Comparison of ENCODE assay signal across 10 cellular contexts in genomic region chr4:10114147-10114546, GRCh38. TPM values are rescaled to one million over a fixed set of nuclear protein-coding genes. Genes with fewer than 3 reads are reported as not detected.
A peak's percentile ranks its signal among the peaks of the same experiment; 100 is the strongest.
DNase-seq lines count a peak whose midpoint lies in the region; ATAC-seq, FAIRE-seq and TF ChIP-seq lines count a peak whose summit lies in the region.
"Had no signal": no experiment of that assay in that cellular context is flagged by ENCODE, and none has a peak within 500 bp of the region (broad histone marks: within the 10 kb centered on the region; RNA-seq: fewer than 3 reads in every experiment).

No MANE protein-coding gene starts in this region.

- no peak for ATAC-seq in HepG2
- no peak for ATAC-seq in right lobe of liver
- no peak for ATAC-seq in naive thymus-derived CD4-positive, alpha-beta T cell
- no peak for ATAC-seq in HG02798 (IDR thresholded peaks at IDR 0.05; ENCODE audit: poor library complexity, unreplicated experiment)

- DNase-seq in HepG2 (ENCODE audit: low spot score) (no peak), right lobe of liver (no peak), adipocyte (ENCODE audit: low read depth) (no peak), vagina (ENCODE audit: extremely low spot score in 2 of 2) (no peak), SIG-M5 (lab: John Stamatoyannopoulos, UW) (no peak), NCI-H2107 treated with DMSO at 0.1 percent for 48 hours (lab: John Stamatoyannopoulos, UW; ENCODE audit: unreplicated experiment) (no peak)
- DNase-seq in naive thymus-derived CD4-positive, alpha-beta T cell = no peak
- DNase-seq: NCI-H1417; NK-92 treated with Interleukin-12 subunit alpha and Interleukin-12 subunit beta, amount 100 ng/mL, for 24 hours had no signal

- peak overlapping the region; percentile 92; the same call in 1 of the 2 replicates for H3K4me2 ChIP-seq in HepG2 (ENCODE audit: low read depth, low read length)

- peak overlapping the region in 8 of 9 donors; percentile 57 to 97 (median 88) for H3K27ac Mint-ChIP-seq in naive thymus-derived CD4-positive, alpha-beta T cell

- H4K20me1 ChIP-seq in HepG2 (ENCODE audit: insufficient read depth, low read length) = peaks cover 26% of the 10 kb centered on the region; the same call in 1 of the 2 replicates

- H2AFZ ChIP-seq in HepG2 (ENCODE audit: low read length) = no peak overlapping the region

- FAIRE-seq in HepG2 (lab: Jason Lieb, UNC) = no peak

- no peak for TF ChIP-seq RAD21 in HepG2 (CRISPR knock-in tag; IDR thresholded peaks at IDR 0.05)

- no peaks in the 10 kb centered on the region for H3K27me3 Mint-ChIP-seq in naive thymus-derived CD4-positive, alpha-beta T cell

- peaks cover 89% of the 10 kb centered on the region for H3K4me1 ChIP-seq in HepG2 (ENCODE audit: insufficient read depth, low read length)
- peaks cover 0 to 14% (median 3%) of the 10 kb centered on the region in 4 donors for H3K4me1 ChIP-seq in right lobe of liver
- H3K4me1 ChIP-seq in adipocyte (ENCODE audit: control insufficient read depth, insufficient read depth, low read length) = peaks cover 20% of the 10 kb centered on the region
- H3K4me1 ChIP-seq in naive thymus-derived CD4-positive, alpha-beta T cell (ENCODE audit: control insufficient read depth in 2 of 2, insufficient read depth in 2 of 2, low read length in 2 of 2) = peaks cover 61 to 78% of the 10 kb centered on the region in 2 donors
- H3K4me1 ChIP-seq in vagina = peaks cover 81% of the 10 kb centered on the region

- CTCF ChIA-PET in HepG2 (lab: Yijun Ruan, JAX; ENCODE audit: low intra/inter-chr PET ratio, low total read pairs) = no interaction called here
- CTCF ChIA-PET in naive thymus-derived CD4-positive, alpha-beta T cell (lab: Charles Lee) = no interaction called here

- H3K9ac ChIP-seq in HepG2 (ENCODE audit: insufficient read depth, low read depth, low read length) = no peak overlapping the region
- H3K9ac ChIP-seq in adipocyte (ENCODE audit: low read length) = peak overlapping the region; percentile 97

- in situ Hi-C loops in HepG2 (cut with HindIII; ENCODE audit: extremely low pct_ligation_motif_present, low pct_unique_long_range_greater_than_20kb) = no loop called here

- no peak for TF ChIP-seq CTCF in HepG2 (CRISPR knock-in tag; IDR thresholded peaks at IDR 0.05)
- no peak for TF ChIP-seq CTCF in right lobe of liver (IDR thresholded peaks at IDR 0.05)
- no peak for TF ChIP-seq CTCF in vagina (IDR thresholded peaks at IDR 0.05)

- H3K4me3 ChIP-seq in HepG2 (replicated peaks in 1 of 3; ENCODE audit: insufficient read depth in 1 of 3, low read depth in 2 of 3, low read length in 3 of 3) (no peak overlapping the region), right lobe of liver (no peak overlapping the region), adipocyte (ENCODE audit: low read length) (no peak overlapping the region), vagina (peak overlapping the region in 1 of 2 donors; percentile 86)
- no peak overlapping the region for H3K4me3 ChIP-seq in naive thymus-derived CD4-positive, alpha-beta T cell (ENCODE audit: low read length)

- H3K27ac ChIP-seq in HepG2 (ENCODE audit: extremely low read length, insufficient read depth, low read length) (no peak overlapping the region), right lobe of liver (no peak overlapping the region), vagina (peak overlapping the region; percentile 92)
- peak overlapping the region; percentile 12 for H3K27ac ChIP-seq in naive thymus-derived CD4-positive, alpha-beta T cell (ENCODE audit: low read depth, low read length)

- POLR2A ChIA-PET in HepG2 (lab: Yijun Ruan, JAX) = interaction anchor here (1.6 to 4.5 kb wide), 2 partner anchors 9 to 93 kb away, joined by 4 to 29 read pairs; partner anchors contain the start of gene SLC2A9
- POLR2A ChIA-PET in naive thymus-derived CD4-positive, alpha-beta T cell (lab: Charles Lee) = interaction anchor here (1.3 to 13.1 kb wide), 3 partner anchors 9 to 17 kb away, joined by 3 to 124 read pairs (median 18); no protein-coding TSS in a partner anchor

- H3K9me3 Mint-ChIP-seq in naive thymus-derived CD4-positive, alpha-beta T cell = peaks cover 0 to 3% (median 0%) of the 10 kb centered on the region in 11 donors

- H3K4me3 Mint-ChIP-seq in naive thymus-derived CD4-positive, alpha-beta T cell = peak overlapping the region; percentile 88 to 98 (median 96)

- TF ChIP-seq POLR2A in HepG2 (IDR thresholded peaks at IDR 0.05; ENCODE audit: insufficient read depth in 1 of 2, low read depth in 2 of 2, low read length in 2 of 2) (no peak; a peak in 1 of 4 replicates), right lobe of liver (IDR thresholded peaks at IDR 0.05) (no peak), vagina (IDR thresholded peaks at IDR 0.05) (no peak)

- no TSS peak for BruUV-seq in HepG2 (replicated peaks; lab: Mats Ljungman, UMichigan)

- peaks cover 73% of the 10 kb centered on the region for H3K79me2 ChIP-seq in HepG2 (ENCODE audit: insufficient read depth, low read length)

- no peak for TF ChIP-seq EP300 in HepG2 (IDR thresholded peaks at IDR 0.05; ENCODE audit: low read depth in 2 of 2, low read length in 2 of 2)
- no peak for TF ChIP-seq EP300 in HepG2 (CRISPR knock-in tag; IDR thresholded peaks at IDR 0.05; ENCODE audit: borderline replicate concordance)

- H3K4me1 Mint-ChIP-seq in naive thymus-derived CD4-positive, alpha-beta T cell = peaks cover 76 to 92% (median 87%) of the 10 kb centered on the region in 7 donors

- 92% methylated on average over 4 of the region's 4 CpGs for WGBS in HepG2 (ENCODE audit: low lambda C conversion rate)
- WGBS in right lobe of liver (ENCODE audit: insufficient coverage, low coverage, low lambda C conversion rate, missing lambda C conversion rate) = 84% methylated on average over 3 of the region's 4 CpGs

- peaks cover 4 to 43% (median 30%) of the 10 kb centered on the region in 5 donors for H3K36me3 Mint-ChIP-seq in naive thymus-derived CD4-positive, alpha-beta T cell

- intact Hi-C loops in HepG2 (cut with micrococcal nuclease; ENCODE audit: unreplicated experiment) = no loop called here
- intact Hi-C loops in right lobe of liver (cut with DNase I) = no loop called here
- intact Hi-C loops in naive thymus-derived CD4-positive, alpha-beta T cell (cut with micrococcal nuclease) = loop anchor here in 1 of 2 donors (10.0 kb wide), 1 partner anchor 509 kb away; no protein-coding TSS in a partner anchor
- intact Hi-C loops in vagina (cut with DNase I) = no loop called here

- no peaks in the 10 kb centered on the region for H3K27me3 ChIP-seq in HepG2 (ENCODE audit: control insufficient read depth in 1 of 2, insufficient read depth in 2 of 2, low read length in 2 of 2)
- H3K27me3 ChIP-seq in right lobe of liver = no peaks in the 10 kb centered on the region
- H3K27me3 ChIP-seq in adipocyte (replicated peaks; ENCODE audit: control insufficient read depth, insufficient read depth, low read length) = no peaks in the 10 kb centered on the region
- no peaks in the 10 kb centered on the region for H3K27me3 ChIP-seq in naive thymus-derived CD4-positive, alpha-beta T cell (ENCODE audit: control insufficient read depth in 2 of 2, insufficient read depth in 2 of 2, low read length in 2 of 2)
- H3K27me3 ChIP-seq in vagina = no peaks in the 10 kb centered on the region

- H3K9me3 ChIP-seq in HepG2 (ENCODE audit: low read length) = no peaks in the 10 kb centered on the region
- H3K9me3 ChIP-seq in right lobe of liver = no peaks in the 10 kb centered on the region
- H3K9me3 ChIP-seq in adipocyte (ENCODE audit: control insufficient read depth, low read length) = no peaks in the 10 kb centered on the region
- H3K9me3 ChIP-seq in naive thymus-derived CD4-positive, alpha-beta T cell (ENCODE audit: control insufficient read depth in 2 of 3, low read length in 3 of 3) = no peaks in the 10 kb centered on the region
- no peaks in the 10 kb centered on the region for H3K9me3 ChIP-seq in vagina

- H3K36me3 ChIP-seq in HepG2 (replicated peaks in 1 of 2; ENCODE audit: control insufficient read depth in 1 of 2, insufficient read depth in 2 of 2, low read length in 2 of 2) (peaks cover 28 to 59% of the 10 kb centered on the region in 2 experiments), right lobe of liver (peaks cover 0 to 31% (median 17%) of the 10 kb centered on the region in 4 donors), adipocyte (ENCODE audit: control insufficient read depth, insufficient read depth, low read length, severe bottlenecking) (peaks cover 58% of the 10 kb centered on the region), vagina (peaks cover 0 to 42% of the 10 kb centered on the region in 2 donors)
- peaks cover 18 to 63% (median 43%) of the 10 kb centered on the region in 3 experiments for H3K36me3 ChIP-seq in naive thymus-derived CD4-positive, alpha-beta T cell (ENCODE audit: control insufficient read depth in 2 of 3, insufficient read depth in 3 of 3, low read length in 3 of 3)

RNA-seq across cellular contexts. Expression of gene WDR1, which starts 2.5 kb away (rescaled TPM):
- 106 and 120 TPM in 2 replicates for total RNA-seq in HepG2 (2016; rRNA removed; fragmentation: Illumina TruSeq; extraction: Trizol)
- 50.7 and 51.7 TPM in 2 replicates for total RNA-seq in HepG2 (2016; cell fraction: cytosol; rRNA removed; fragmentation: Illumina TruSeq; extraction: Trizol; ENCODE audit: low read depth)
- total RNA-seq in HepG2 (2016; cell fraction: insoluble cytoplasmic fraction; rRNA removed; fragmentation: Illumina TruSeq; extraction: Trizol) = 98.1 and 109 TPM in 2 replicates
- total RNA-seq in HepG2 (2016; cell fraction: membrane; rRNA removed; fragmentation: Illumina TruSeq; extraction: Trizol) = 54.9 and 56.0 TPM in 2 replicates
- total RNA-seq in HepG2 (2016; cell fraction: nucleus; rRNA removed; fragmentation: Illumina TruSeq; extraction: Trizol) = 57.3 and 65.4 TPM in 2 replicates
- polyA plus RNA-seq in HepG2 (2011; rRNA removed) = 198 and 199 TPM in 2 replicates
- 187 and 226 TPM in 2 replicates for polyA plus RNA-seq in HepG2 (2011; cell fraction: cytosol; rRNA removed)
- 166 and 177 TPM in 2 replicates for polyA plus RNA-seq in HepG2 (2011; cell fraction: nucleus; rRNA removed)
- 117 and 122 TPM in 2 replicates for polyA plus RNA-seq in HepG2 (2012)
- polyA plus RNA-seq in HepG2 (2016; cell fraction: cytosol; fragmentation: Illumina TruSeq; extraction: Trizol; ENCODE audit: low read depth) = 33.9 and 35.4 TPM in 2 replicates
- polyA plus RNA-seq in HepG2 (2016; cell fraction: insoluble cytoplasmic fraction; fragmentation: Illumina TruSeq; extraction: Trizol; ENCODE audit: low read depth) = 136 and 179 TPM in 2 replicates
- 47.7 and 51.7 TPM in 2 replicates for polyA plus RNA-seq in HepG2 (2016; cell fraction: membrane; fragmentation: Illumina TruSeq; extraction: Trizol; ENCODE audit: low read depth)
- 118 and 124 TPM in 2 replicates for polyA plus RNA-seq in HepG2 (2016; cell fraction: nucleus; fragmentation: Illumina TruSeq; extraction: Trizol; ENCODE audit: insufficient read depth, low read depth)
- polyA minus RNA-seq in HepG2 (2011; rRNA and poly(A)+ RNA removed; ENCODE audit: low replicate concordance) = 149 and 296 TPM in 2 replicates
- polyA minus RNA-seq in HepG2 (2011; cell fraction: cytosol; rRNA and poly(A)+ RNA removed) = 111 and 136 TPM in 2 replicates
- 82.2 and 96.2 TPM in 2 replicates for polyA minus RNA-seq in HepG2 (2011; cell fraction: nucleus; rRNA and poly(A)+ RNA removed)
- total RNA-seq in right lobe of liver = 100 to 1,000 TPM in 1 of 6 experiments, 10 to 100 TPM in 5; 65.1 to 149 (median 76.4) TPM
- 100 to 1,000 TPM; 242 to 470 (median 330) TPM for total RNA-seq in naive thymus-derived CD4-positive, alpha-beta T cell
- polyA plus RNA-seq in naive thymus-derived CD4-positive, alpha-beta T cell = 100 to 1,000 TPM; 268 to 412 TPM
- 159 TPM for total RNA-seq in vagina

Comparison
In these comparisons a context has a peak if more than half of its experiments do, and no peak if none do; other contexts are left out.
1. H3K27ac ChIP-seq: peak in naive thymus-derived CD4-positive, alpha-beta T cell (single experiment) and vagina (single experiment); none in HepG2 (single experiment) and right lobe of liver (0 of 3).